ENCODE assay signal across 20 cellular contexts in the genomic region with DNA sequence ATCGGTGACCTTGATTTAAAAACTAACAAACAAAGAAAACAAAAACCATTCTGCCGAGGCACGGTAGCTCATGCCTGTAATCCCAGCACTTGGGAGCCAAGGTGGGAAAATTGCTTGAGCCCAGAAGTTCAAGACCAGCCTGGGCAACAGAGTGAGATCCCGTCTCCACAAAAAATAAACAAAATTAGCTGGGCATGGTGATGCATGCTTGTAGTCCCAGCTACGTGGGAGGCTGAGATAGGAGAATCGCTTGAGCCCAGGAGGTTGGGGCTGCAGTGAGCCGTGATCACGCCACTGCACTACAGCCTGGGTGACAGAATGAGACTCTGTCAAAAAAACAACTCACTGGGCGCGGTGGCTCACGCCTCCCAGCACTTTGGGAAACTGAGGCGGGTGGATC. TPM values are rescaled to one million over a fixed set of nuclear protein-coding genes. Genes with fewer than 3 reads are reported as not detected.
A peak's percentile ranks its signal among the peaks of the same experiment; 100 is the strongest.
DNase-seq lines count a peak whose midpoint lies in the region; ATAC-seq and TF ChIP-seq lines count a peak whose summit lies in the region.
"Had no signal": no experiment of that assay in that cellular context is flagged by ENCODE, and none has a peak within 500 bp of the region (broad histone marks: within the 10 kb centered on the region; RNA-seq: fewer than 3 reads in every experiment).

No MANE protein-coding gene starts in this region.

- H2AFZ ChIP-seq in GM23338 (peak overlapping the region; percentile 34; the same call in 1 of the 2 replicates), trophoblast cell (ENCODE audit: insufficient read depth, low read length, poor library complexity) (no peak overlapping the region)

- H4K20me1 ChIP-seq in GM23338 (replicated peaks; ENCODE audit: insufficient read depth) = no peaks in the 10 kb centered on the region
- H4K20me1 ChIP-seq: BLaER1 had no signal

- H3K9me3 ChIP-seq in SJSA1 (replicated peaks) (no peaks in the 10 kb centered on the region), endodermal cell (ENCODE audit: control insufficient read depth, low read length) (no peaks in the 10 kb centered on the region), trophoblast cell (ENCODE audit: insufficient read depth, low read depth, low read length) (peaks cover 2% of the 10 kb centered on the region)

- H3K9ac ChIP-seq in endodermal cell (ENCODE audit: extremely low read depth, low read length, poor library complexity, severe bottlenecking) = no peak overlapping the region
- no peak overlapping the region for H3K9ac ChIP-seq in trophoblast cell (ENCODE audit: low read length)
- H3K9ac ChIP-seq: BLaER1 had no signal

- WGBS in endodermal cell (ENCODE audit: insufficient coverage in 1 of 2, insufficient read length in 1 of 2), 2 experiments = 81 to 93% methylated on average over 10 to 12 of the region's 12 CpGs
- WGBS in trophoblast cell (ENCODE audit: extremely low coverage, insufficient coverage, insufficient read length) = no CpG with 5 or more reads among the region's 12 CpGs

- H3K36me3 Mint-ChIP-seq in GM23338 (ENCODE audit: low read depth) (no peaks in the 10 kb centered on the region), endodermal cell (ENCODE audit: low read depth) (no peaks in the 10 kb centered on the region)
- H3K36me3 Mint-ChIP-seq: CD14-positive monocyte; CD4-positive, alpha-beta memory T cell; IgD-negative memory B cell had no signal

- no peak for DNase-seq in GM23338 (ENCODE audit: low spot score)
- DNase-seq in SJSA1 (ENCODE audit: low read depth in 1 of 2, low spot score in 2 of 2) = peak; percentile 77 to 90
- DNase-seq in endodermal cell = peak; percentile 37
- DNase-seq in trophoblast cell = no peak
- DNase-seq in GM19238 (ENCODE audit: insufficient read length, low spot score) = no peak
- DNase-seq in stimulated activated CD4-positive, alpha-beta T cell treated with anti-CD3 and anti-CD28 coated beads, Interleukin-12 subunit alpha, Interleukin-12 subunit beta, amount 100 ng/mL, for 4 hours = no peak
- DNase-seq: 8988T; CD4-positive, alpha-beta memory T cell; DMS153; DMS79; GDM1; GOT3; H7; HFFc6 had no signal

- H4K91ac ChIP-seq in trophoblast cell (ENCODE audit: low read depth, low read length) = peak overlapping the region; percentile 38

- no peak overlapping the region for H3K4me3 Mint-ChIP-seq in GM23338
- no peak overlapping the region for H3K4me3 Mint-ChIP-seq in endodermal cell
- H3K4me3 Mint-ChIP-seq: CD14-positive monocyte; CD4-positive, alpha-beta memory T cell; HFFc6; IgD-negative memory B cell had no signal

- H3K79me2 ChIP-seq in GM23338 (replicated peaks; ENCODE audit: insufficient read depth) = no peaks in the 10 kb centered on the region
- H3K79me2 ChIP-seq in trophoblast cell (ENCODE audit: control insufficient read depth, insufficient read depth, low read length, poor library complexity) = no peaks in the 10 kb centered on the region

- H3K4me3 ChIP-seq in GM23338 (no peak overlapping the region), SJSA1 (peak overlapping the region; percentile 17), endodermal cell (ENCODE audit: low read length) (no peak overlapping the region), trophoblast cell (ENCODE audit: low read depth, low read length) (no peak overlapping the region)
- H3K4me3 ChIP-seq: BLaER1 had no signal

- H2AK5ac ChIP-seq in trophoblast cell (ENCODE audit: low read length) = no peak overlapping the region

- H4K8ac ChIP-seq in trophoblast cell (ENCODE audit: low read depth, low read length) = no peak overlapping the region

- no peak overlapping the region for H3K4ac ChIP-seq in trophoblast cell (ENCODE audit: low read depth, low read length)

- peak overlapping the region; percentile 32 for H3K14ac ChIP-seq in trophoblast cell (ENCODE audit: low read length)

- H3K36me3 ChIP-seq in GM23338 (ENCODE audit: insufficient read depth) = no peaks in the 10 kb centered on the region
- H3K36me3 ChIP-seq in SJSA1 = no peaks in the 10 kb centered on the region
- H3K36me3 ChIP-seq in endodermal cell (ENCODE audit: control insufficient read depth, insufficient read depth, low read length) = no peaks in the 10 kb centered on the region
- no peaks in the 10 kb centered on the region for H3K36me3 ChIP-seq in trophoblast cell (ENCODE audit: control insufficient read depth in 1 of 2, insufficient read depth in 2 of 2, low read length in 2 of 2)
- H3K36me3 ChIP-seq: BLaER1 had no signal

- H4K12ac ChIP-seq in trophoblast cell (ENCODE audit: low read depth, low read length) = no peak overlapping the region

- no peak overlapping the region for H3K23ac ChIP-seq in trophoblast cell (ENCODE audit: low read length)

- H2BK120ac ChIP-seq in trophoblast cell (ENCODE audit: insufficient read depth, low read length, poor library complexity) = no peak overlapping the region

- peak overlapping the region; percentile 50 for H2BK12ac ChIP-seq in trophoblast cell (ENCODE audit: low read length)

- H3K27ac ChIP-seq in GM23338 (ENCODE audit: low read depth) (no peak overlapping the region), SJSA1 (peak overlapping the region; percentile 97), endodermal cell (ENCODE audit: low read depth, low read length) (no peak overlapping the region), trophoblast cell (ENCODE audit: low read depth, low read length) (no peak overlapping the region)
- H3K27ac ChIP-seq: BLaER1 had no signal

- H3K4me1 Mint-ChIP-seq in GM23338 = peaks cover 10% of the 10 kb centered on the region; the same call in 2 of the 3 replicates
- peaks cover 20% of the 10 kb centered on the region for H3K4me1 Mint-ChIP-seq in endodermal cell
- H3K4me1 Mint-ChIP-seq: CD14-positive monocyte; CD4-positive, alpha-beta memory T cell had no signal

- H3K9me3 Mint-ChIP-seq in GM23338 (no peaks in the 10 kb centered on the region), endodermal cell (no peaks in the 10 kb centered on the region)
- H3K9me3 Mint-ChIP-seq: HFFc6 had no signal

- H2BK5ac ChIP-seq in trophoblast cell (ENCODE audit: low read depth, low read length, poor library complexity) = peak overlapping the region; percentile 36

- ATAC-seq in GM23338 (no peak), GM18502 (IDR thresholded peaks at IDR 0.05; ENCODE audit: poor library complexity, unreplicated experiment) (no peak)
- ATAC-seq: HCT116 had no signal

- H3F3A ChIP-seq in GM23338 (replicated peaks; ENCODE audit: low read depth) = no peaks in the 10 kb centered on the region; the same call in 1 of the 2 replicates

- H3K4me2 ChIP-seq in GM23338 = no peak overlapping the region
- no peak overlapping the region for H3K4me2 ChIP-seq in trophoblast cell (ENCODE audit: low read length)
- H3K4me2 ChIP-seq: BLaER1 had no signal

- H3K18ac ChIP-seq in trophoblast cell (ENCODE audit: low read length) = no peak overlapping the region

- H3K27me3 ChIP-seq in GM23338 (ENCODE audit: insufficient read depth) (no peaks in the 10 kb centered on the region), SJSA1 (replicated peaks) (no peaks in the 10 kb centered on the region), endodermal cell (ENCODE audit: control insufficient read depth, insufficient read depth, low read length, poor library complexity, severe bottlenecking) (no peaks in the 10 kb centered on the region), trophoblast cell (ENCODE audit: insufficient read depth, low read length) (no peaks in the 10 kb centered on the region)
- H3K27me3 ChIP-seq: BLaER1 had no signal

- H3K27me3 Mint-ChIP-seq in GM23338 (ENCODE audit: insufficient read depth, low read depth, poor library complexity) = peaks cover 4% of the 10 kb centered on the region
- H3K27me3 Mint-ChIP-seq in endodermal cell (ENCODE audit: insufficient read depth) = peaks cover 7% of the 10 kb centered on the region

- H3K9me2 ChIP-seq in GM23338 (ENCODE audit: insufficient read depth) = no peaks in the 10 kb centered on the region

- peaks cover 3% of the 10 kb centered on the region for H3K79me1 ChIP-seq in trophoblast cell (ENCODE audit: low read length)

- peaks cover 24% of the 10 kb centered on the region for H3K4me1 ChIP-seq in GM23338 (ENCODE audit: insufficient read depth)
- peaks cover 58% of the 10 kb centered on the region for H3K4me1 ChIP-seq in SJSA1 (replicated peaks)
- H3K4me1 ChIP-seq in endodermal cell (ENCODE audit: control insufficient read depth, insufficient read depth, low read length) = no peaks in the 10 kb centered on the region
- peaks cover 3 to 7% of the 10 kb centered on the region in 2 experiments for H3K4me1 ChIP-seq in trophoblast cell (ENCODE audit: control insufficient read depth in 1 of 2, insufficient read depth in 2 of 2, low read length in 2 of 2)

- TF ChIP-seq CTCF in GM23338 (conservative IDR thresholded peaks at IDR 0.05; ENCODE audit: low read depth in 2 of 2) = no peak
- no peak for TF ChIP-seq CTCF in endodermal cell (conservative IDR thresholded peaks at IDR 0.05)

- H3K27ac Mint-ChIP-seq in GM23338 (no peak overlapping the region), endodermal cell (no peak overlapping the region)
- H3K27ac Mint-ChIP-seq: CD14-positive monocyte; CD4-positive, alpha-beta memory T cell; HFFc6; IgD-negative memory B cell had no signal

TF ChIP-seq in GM23338, 12 proteins besides CTCF, POLR2A, EP300 and RAD21 (continues in another document):
- TF ChIP-seq, protein P1, sequence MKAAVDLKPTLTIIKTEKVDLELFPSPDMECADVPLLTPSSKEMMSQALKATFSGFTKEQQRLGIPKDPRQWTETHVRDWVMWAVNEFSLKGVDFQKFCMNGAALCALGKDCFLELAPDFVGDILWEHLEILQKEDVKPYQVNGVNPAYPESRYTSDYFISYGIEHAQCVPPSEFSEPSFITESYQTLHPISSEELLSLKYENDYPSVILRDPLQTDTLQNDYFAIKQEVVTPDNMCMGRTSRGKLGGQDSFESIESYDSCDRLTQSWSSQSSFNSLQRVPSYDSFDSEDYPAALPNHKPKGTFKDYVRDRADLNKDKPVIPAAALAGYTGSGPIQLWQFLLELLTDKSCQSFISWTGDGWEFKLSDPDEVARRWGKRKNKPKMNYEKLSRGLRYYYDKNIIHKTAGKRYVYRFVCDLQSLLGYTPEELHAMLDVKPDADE (IDR thresholded peaks at IDR 0.05) = no peak
- TF ChIP-seq ZNF331 (CRISPR knock-in tag; IDR thresholded peaks at IDR 0.05; ENCODE audit: low read depth) = no peak
- no peak for TF ChIP-seq CREB1 (CRISPR knock-in tag; IDR thresholded peaks at IDR 0.05; ENCODE audit: low read depth)

RNA-seq across cellular contexts. Expression of a gene that starts 48.2 kb away (rescaled TPM):
- total RNA-seq in GM23338 (2014; rRNA removed; shearing (Covaris generic)) = not detected in 2 replicates
- polyA plus RNA-seq in GM23338 (2016; fragmentation: Nextera tagmentation; extraction: Ambion mirVana) = 0.21 TPM in 1 of 2 replicates, not detected in the other
- total RNA-seq in SJSA1 (2014; rRNA removed; shearing (Covaris generic)) = 5.8 and 10.2 TPM in 2 replicates
- under 1 TPM; 0.51 to 0.69 TPM for total RNA-seq in endodermal cell
- polyA plus RNA-seq in endodermal cell (2013, experiment 1 of 2) = 39.2 TPM
- 32.0 TPM for polyA plus RNA-seq in endodermal cell (2013, experiment 2 of 2)
- 329 and 338 TPM in 2 replicates for polyA plus RNA-seq in trophoblast cell (2013)
- total RNA-seq: CD4-positive, alpha-beta memory T cell; H7; HepG2 had no signal
- polyA plus RNA-seq: CD14-positive monocyte; CD4-positive, alpha-beta memory T cell; HepG2; IgD-negative memory B cell had no signal

RNA-seq across cellular contexts. Expression of a gene that starts 58.1 kb away (rescaled TPM):
- 135 and 137 TPM in 2 replicates for total RNA-seq in GM23338 (2014; rRNA removed; shearing (Covaris generic))
- 27.2 and 28.3 TPM in 2 replicates for polyA plus RNA-seq in GM23338 (2016; fragmentation: Nextera tagmentation; extraction: Ambion mirVana)
- 27.3 and 38.0 TPM in 2 replicates for total RNA-seq in SJSA1 (2014; rRNA removed; shearing (Covaris generic))
- 10 to 100 TPM; 23.3 to 24.9 TPM for total RNA-seq in endodermal cell
- polyA plus RNA-seq in endodermal cell (2013, experiment 1 of 2) = 17.8 TPM
- 17.7 TPM for polyA plus RNA-seq in endodermal cell (2013, experiment 2 of 2)
- 16.5 and 17.2 TPM in 2 replicates for polyA plus RNA-seq in trophoblast cell (2013)

Comparison
In these comparisons a context has a peak if more than half of its experiments do, and no peak if none do; other contexts are left out.
1. DNase-seq: peak in SJSA1 (2 of 2) and endodermal cell (single experiment); none in GM23338 (single experiment), trophoblast cell (0 of 2), GM19238 (single experiment) and stimulated activated CD4-positive, alpha-beta T cell treated with anti-CD3 and anti-CD28 coated beads, Interleukin-12 subunit alpha, Interleukin-12 subunit beta, amount 100 ng/mL, for 4 hours (single experiment).